Comparison of ENCODE assay signal across 8 cellular contexts in genomic region chr11:72924568-72925190, GRCh38.
DNase-seq lines count a peak whose midpoint lies in the region; ATAC-seq, FAIRE-seq and TF ChIP-seq lines count a peak whose summit lies in the region.

No MANE protein-coding gene starts in this region.

- ATAC-seq in pancreas (peak; percentile 64 to 92 (median 84)), HG03571 (IDR thresholded peaks at IDR 0.05; ENCODE audit: unreplicated experiment) (no peak)

- no peak overlapping the region for H3K27ac ChIP-seq in pancreas

- WGBS in pancreas, 2 donors, result 100% methylated on average over 1 of the region's 1 CpG

- H3K27me3 ChIP-seq in pancreas, result no peaks in the 10 kb centered on the region

- DNase-seq in GM03348 (ENCODE audit: low spot score), result peak; percentile 76
- DNase-seq in NB4 (ENCODE audit: low read depth), result peak; percentile 52
- peak; percentile 41 for DNase-seq in epithelial cell of esophagus (ENCODE audit: low read depth)
- DNase-seq in pancreas, result no peak
- no peak for DNase-seq in activated gamma-delta T cell treated with Interleukin-2 at 50 U/mL for 16 hours
- DNase-seq in islet precursor cell, result no peak
- DNase-seq in DMS79 treated with DMSO at 0.1 percent for 48 hours (lab: John Stamatoyannopoulos, UW), result no peak

- TF ChIP-seq POLR2A in NB4 (IDR thresholded peaks at IDR 0.05; ENCODE audit: extremely low read depth, insufficient read length), result no peak

- TF ChIP-seq CTCF in NB4 (IDR thresholded peaks at IDR 0.05; ENCODE audit: low read depth, low read length), result peak; percentile 47
- peak; percentile 56 for TF ChIP-seq CTCF in epithelial cell of esophagus (IDR thresholded peaks at IDR 0.05; ENCODE audit: insufficient read depth, low read depth, low read length, missing control alignments)
- peak in 3 of 4 donors; percentile 8 to 35 (median 22) for TF ChIP-seq CTCF in pancreas (IDR thresholded peaks at IDR 0.05)

- no peak overlapping the region for H3K4me3 ChIP-seq in NB4 (ENCODE audit: low read depth, low read length)
- no peak overlapping the region for H3K4me3 ChIP-seq in epithelial cell of esophagus (ENCODE audit: low read length)
- H3K4me3 ChIP-seq in pancreas, result no peak overlapping the region

- peaks cover 0 to 8% (median 0%) of the 10 kb centered on the region in 3 donors for H3K4me1 ChIP-seq in pancreas

- H3K36me3 ChIP-seq in pancreas, result no peaks in the 10 kb centered on the region

- FAIRE-seq in pancreas (lab: Jason Lieb, UNC), result peak; percentile 54

- intact Hi-C loops in pancreas (cut with DNase I), result loop anchor here (5.0 to 10.0 kb wide), 3 partner anchors 250 to 260 kb away; no protein-coding TSS in a partner anchor

- no peaks in the 10 kb centered on the region for H3K9me3 ChIP-seq in pancreas

Comparison
In these comparisons a context has a peak if more than half of its experiments do, and no peak if none do; other contexts are left out.
1. DNase-seq: peak in GM03348 (single experiment), NB4 (single experiment) and epithelial cell of esophagus (single experiment); none in pancreas (0 of 6), activated gamma-delta T cell treated with Interleukin-2 at 50 U/mL for 16 hours (single experiment), islet precursor cell (single experiment) and DMS79 treated with DMSO at 0.1 percent for 48 hours (single experiment).
2. Peak in every context shown above with its lines, with median percentiles within 50 percentile points of each other: CTCF ChIP-seq.